In genomic region chr1:2188336-2188735, GRCh38 we compare ENCODE assay signal across 30 cellular contexts. TPM values are rescaled to one million over a fixed set of nuclear protein-coding genes. Genes with fewer than 3 reads are reported as not detected.
DNase-seq lines count a peak whose midpoint lies in the region; ATAC-seq, FAIRE-seq and TF ChIP-seq lines count a peak whose summit lies in the region.
"Had no signal": no experiment of that assay in that cellular context is flagged by ENCODE, and none has a peak within 500 bp of the region (broad histone marks: within the 10 kb centered on the region; RNA-seq: fewer than 3 reads in every experiment).

No MANE protein-coding gene starts in this region.

- H2BK15ac ChIP-seq in IMR-90 (ENCODE audit: low read depth, low read length), result no peak overlapping the region

- dilution Hi-C loops in IMR-90 (cut with HindIII; ENCODE audit: low sequenced_read_pairs, unreplicated experiment), result no loop called here

- 0 out of 2 replicates have a peak, but pooled peaks cover 2% of the 10 kb centered on the region for H3K9me1 ChIP-seq in IMR-90 (ENCODE audit: insufficient read depth, low read length)

- H3K36me3 Mint-ChIP-seq in activated naive CD4-positive, alpha-beta T cell treated with anti-CD3 and anti-CD28 coated beads for 36 hours (ENCODE audit: low read depth), result peaks cover 6% of the 10 kb centered on the region
- peaks cover 35% of the 10 kb centered on the region for H3K36me3 Mint-ChIP-seq in stimulated activated effector memory CD8-positive, alpha-beta T cell treated with anti-CD3 and anti-CD28 coated beads, Interleukin-12 subunit alpha, Interleukin-12 subunit beta, amount 100 ng/mL, for 72 hours

- H2BK5ac ChIP-seq in IMR-90 (ENCODE audit: low read depth, low read length, poor library complexity, severe bottlenecking), result no peak overlapping the region

- H3K79me1 ChIP-seq in IMR-90 (ENCODE audit: low read depth in 1 of 2, low read length in 2 of 2), result peaks cover 9 to 43% of the 10 kb centered on the region in 2 experiments

- H3K27ac ChIP-seq in IMR-90 (ENCODE audit: insufficient read depth, low read length) (no peak overlapping the region), kidney (ENCODE audit: low read depth in 2 of 2, low read length in 2 of 2) (no peak overlapping the region), upper lobe of right lung (no peak overlapping the region)
- H3K27ac ChIP-seq: neural progenitor cell, SJCRH30 had no signal

- TF ChIP-seq CTCF in IMR-90 (conservative IDR thresholded peaks at IDR 0.05; ENCODE audit: low read depth, low read length), result no peak
- no peak for TF ChIP-seq CTCF in kidney (IDR thresholded peaks at IDR 0.05; ENCODE audit: borderline replicate concordance, extremely low read depth, insufficient read depth)
- no peak for TF ChIP-seq CTCF in upper lobe of right lung (IDR thresholded peaks at IDR 0.05)

- no peak for TF ChIP-seq RAD21 in IMR-90 (IDR thresholded peaks at IDR 0.05; ENCODE audit: low read length)

- H3K27me3 Mint-ChIP-seq in activated naive CD4-positive, alpha-beta T cell treated with anti-CD3 and anti-CD28 coated beads for 36 hours (ENCODE audit: low read depth), result no peaks in the 10 kb centered on the region
- H3K27me3 Mint-ChIP-seq: progenitor cell of endocrine pancreas had no signal

- no peak overlapping the region for H3K56ac ChIP-seq in IMR-90 (ENCODE audit: extremely low read depth, insufficient read depth, low read length)

- H3K23ac ChIP-seq in IMR-90 (ENCODE audit: low read depth, low read length), result no peak overlapping the region

- H3K4ac ChIP-seq in IMR-90 (ENCODE audit: low read depth, low read length), result no peak overlapping the region

- H2AFZ ChIP-seq in IMR-90 (replicated peaks; ENCODE audit: low read length, poor library complexity), result peak overlapping the region; percentile 35
- H2AFZ ChIP-seq: neural progenitor cell had no signal

- in situ Hi-C loops in IMR-90 (cut with MboI; ENCODE audit: low sequenced_read_pairs), result loop anchor here (25.0 kb wide), 1 partner anchor 349 kb away; the partner anchor contains the start of genes HES5 and PANK4

- H2AK5ac ChIP-seq in IMR-90 (ENCODE audit: low read depth, low read length), result no peak overlapping the region

- 94% methylated on average over 5 of the region's 16 CpGs; no CpG with 5 or more reads in 1 of the 2 experiments for WGBS in IMR-90 (ENCODE audit: extremely low coverage in 2 of 2, insufficient read length in 1 of 2), 2 experiments

- H2BK120ac ChIP-seq in IMR-90 (ENCODE audit: low read depth, low read length), result no peak overlapping the region

- no peak overlapping the region for H3K4me3 ChIP-seq in IMR-90 (ENCODE audit: insufficient read depth, low read depth, low read length)
- no peak overlapping the region for H3K4me3 ChIP-seq in kidney (ENCODE audit: low read length in 2 of 2)
- H3K4me3 ChIP-seq in upper lobe of right lung, result no peak overlapping the region
- H3K4me3 ChIP-seq: neural progenitor cell, SJCRH30 had no signal

- no peak overlapping the region for H4K91ac ChIP-seq in IMR-90 (ENCODE audit: insufficient read depth, low read depth, low read length)

- intact Hi-C loops in activated naive CD4-positive, alpha-beta T cell treated with anti-CD3 and anti-CD28 coated beads for 36 hours (cut with micrococcal nuclease), result no loop called here
- intact Hi-C loops in IMR-90 (cut with micrococcal nuclease) (no loop called here), kidney (cut with DNase I) (no loop called here), upper lobe of right lung (cut with DNase I) (no loop called here)

- no peaks in the 10 kb centered on the region for H3K9me3 Mint-ChIP-seq in activated naive CD4-positive, alpha-beta T cell treated with anti-CD3 and anti-CD28 coated beads for 36 hours
- H3K9me3 Mint-ChIP-seq in stimulated activated effector memory CD8-positive, alpha-beta T cell treated with anti-CD3 and anti-CD28 coated beads, Interleukin-12 subunit alpha, Interleukin-12 subunit beta, amount 100 ng/mL, for 72 hours, result no peaks in the 10 kb centered on the region
- H3K9me3 Mint-ChIP-seq: neural progenitor cell had no signal

- H2BK20ac ChIP-seq in IMR-90 (ENCODE audit: low read depth, low read length), result no peak overlapping the region

- ATAC-seq in IMR-90 (ENCODE audit: low read depth) (no peak), GM21515 (IDR thresholded peaks at IDR 0.05; ENCODE audit: unreplicated experiment) (no peak), upper lobe of right lung (no peak)
- no peak for ATAC-seq in stimulated activated effector memory CD8-positive, alpha-beta T cell treated with anti-CD3 and anti-CD28 coated beads, Interleukin-12 subunit alpha, Interleukin-12 subunit beta, amount 100 ng/mL, for 72 hours

- TF ChIP-seq POLR2A in IMR-90 (IDR thresholded peaks at IDR 0.05; ENCODE audit: low read depth, low read length), result no peak

- FAIRE-seq in kidney (lab: Jason Lieb, UNC), result no peak
- FAIRE-seq: A204.1, colon, RCC 7860 had no signal

- DNase-seq in activated naive CD4-positive, alpha-beta T cell treated with anti-CD3 and anti-CD28 coated beads for 36 hours, result no peak
- no peak for DNase-seq in activated naive CD4-positive, alpha-beta T cell (lab: John Stamatoyannopoulos, UW)
- DNase-seq in IMR-90 (no peak), kidney (peak; percentile 81), upper lobe of right lung (no peak), DMS153 treated with DMSO at 0.1 percent for 48 hours (lab: John Stamatoyannopoulos, UW; ENCODE audit: unreplicated experiment) (no peak)
- DNase-seq in stimulated activated effector memory CD8-positive, alpha-beta T cell treated with anti-CD3 and anti-CD28 coated beads, Interleukin-12 subunit alpha, Interleukin-12 subunit beta, amount 100 ng/mL, for 72 hours (ENCODE audit: low spot score in 2 of 2), result no peak
- DNase-seq: activated effector memory CD4-positive, alpha-beta T cell treated with anti-CD3 and anti-CD28 coated beads, Interleukin-2, amount 50 U/mL, for 16 hours; activated T-cell treated with anti-CD3 and anti-CD28 coated beads for 4 hours; AML-193; amniotic stem cell; Calu3; effector memory CD4-positive, alpha-beta T cell; GM23248; Karpas-422; kidney glomerular epithelial cell; NCI-H1436; NCI-H2081 treated with DMSO at 0.1 percent for 48 hours; NCI-H345; SJCRH30; stimulated activated CD4-positive, alpha-beta T cell treated with anti-CD3 and anti-CD28 coated beads, Interleukin-12 subunit alpha, Interleukin-12 subunit beta, amount 100 ng/mL, for 4 hours; stimulated activated CD4-positive, alpha-beta T cell treated with anti-CD3 and anti-CD28 coated beads, Interleukin-4, amount 100 ng/mL, for 1 hour; T-helper 1 cell had no signal

- H3K4me1 Mint-ChIP-seq in activated naive CD4-positive, alpha-beta T cell treated with anti-CD3 and anti-CD28 coated beads for 36 hours (ENCODE audit: low read depth), result peaks cover 23% of the 10 kb centered on the region
- H3K4me1 Mint-ChIP-seq in stimulated activated effector memory CD8-positive, alpha-beta T cell treated with anti-CD3 and anti-CD28 coated beads, Interleukin-12 subunit alpha, Interleukin-12 subunit beta, amount 100 ng/mL, for 72 hours, result peaks cover 21% of the 10 kb centered on the region

- POLR2A ChIA-PET in IMR-90 (lab: Charles Lee; ENCODE audit: unreplicated experiment), result no interaction called here

- H3K27me3 ChIP-seq in IMR-90 (ENCODE audit: control insufficient read depth, insufficient read depth, low read length), result no peaks in the 10 kb centered on the region
- H3K27me3 ChIP-seq in upper lobe of right lung, result no peaks in the 10 kb centered on the region
- H3K27me3 ChIP-seq: neural progenitor cell, SJCRH30, suprapubic skin had no signal

- H3K9me3 ChIP-seq in IMR-90 (ENCODE audit: control insufficient read depth, insufficient read depth, low read length) (no peaks in the 10 kb centered on the region), kidney (ENCODE audit: control insufficient read depth in 1 of 2, low read length in 2 of 2) (no peaks in the 10 kb centered on the region), upper lobe of right lung (no peaks in the 10 kb centered on the region)
- H3K9me3 ChIP-seq: SJCRH30, suprapubic skin had no signal

- H3K36me3 ChIP-seq in IMR-90 (ENCODE audit: control insufficient read depth, insufficient read depth, low read length) (peaks cover 9% of the 10 kb centered on the region; the same call in 1 of the 2 replicates), kidney (ENCODE audit: control insufficient read depth in 1 of 2, insufficient read depth in 2 of 2, low read length in 2 of 2) (peaks cover 2 to 8% of the 10 kb centered on the region in 2 donors), upper lobe of right lung (peaks cover 20% of the 10 kb centered on the region)
- H3K36me3 ChIP-seq: neural progenitor cell, SJCRH30 had no signal

- no peak overlapping the region for H4K5ac ChIP-seq in IMR-90 (ENCODE audit: low read depth, low read length)

- no peak overlapping the region for H3K18ac ChIP-seq in IMR-90 (ENCODE audit: low read depth, low read length)

- H3K9ac ChIP-seq in IMR-90 (ENCODE audit: low read depth, low read length), result no peak overlapping the region
- H3K9ac ChIP-seq in kidney (ENCODE audit: low read length in 2 of 2), result no peak overlapping the region
- H3K9ac ChIP-seq: neural progenitor cell had no signal

- H3K4me1 ChIP-seq in IMR-90 (ENCODE audit: control insufficient read depth, insufficient read depth, low read length) (peaks cover 27% of the 10 kb centered on the region), kidney (ENCODE audit: control insufficient read depth in 1 of 2, insufficient read depth in 1 of 2, low read depth in 1 of 2, low read length in 2 of 2) (peaks cover 0 to 19% of the 10 kb centered on the region in 2 donors), upper lobe of right lung (peaks cover 36% of the 10 kb centered on the region)
- H3K4me1 ChIP-seq: SJCRH30 had no signal

- no peak overlapping the region for H3K27ac Mint-ChIP-seq in activated naive CD4-positive, alpha-beta T cell treated with anti-CD3 and anti-CD28 coated beads for 36 hours
- H3K27ac Mint-ChIP-seq in stimulated activated effector memory CD8-positive, alpha-beta T cell treated with anti-CD3 and anti-CD28 coated beads, Interleukin-12 subunit alpha, Interleukin-12 subunit beta, amount 100 ng/mL, for 72 hours, result peak overlapping the region; percentile 20

- H3K14ac ChIP-seq in IMR-90 (replicated peaks; ENCODE audit: low read depth, low read length), result no peak overlapping the region

- no TSS peak for BruUV-seq in IMR-90 (replicated peaks; lab: Mats Ljungman, UMichigan)

- 0 out of 2 replicates have a peak, but pooled peaks cover 12% of the 10 kb centered on the region for H4K20me1 ChIP-seq in IMR-90 (ENCODE audit: insufficient read depth, low read length)

- H2AK9ac ChIP-seq in IMR-90 (replicated peaks; ENCODE audit: low read depth, low read length, poor library complexity), result peak overlapping the region; percentile 47

- H3K4me2 ChIP-seq in IMR-90 (ENCODE audit: low read depth, low read length), result no peak overlapping the region
- H3K4me2 ChIP-seq: neural progenitor cell had no signal

- H3K4me3 Mint-ChIP-seq in activated naive CD4-positive, alpha-beta T cell treated with anti-CD3 and anti-CD28 coated beads for 36 hours, result peak overlapping the region; percentile 39
- peak overlapping the region; percentile 75 for H3K4me3 Mint-ChIP-seq in stimulated activated effector memory CD8-positive, alpha-beta T cell treated with anti-CD3 and anti-CD28 coated beads, Interleukin-12 subunit alpha, Interleukin-12 subunit beta, amount 100 ng/mL, for 72 hours
- H3K4me3 Mint-ChIP-seq: neural progenitor cell had no signal

- CTCF ChIA-PET in activated naive CD4-positive, alpha-beta T cell treated with anti-CD3 and anti-CD28 coated beads for 36 hours (lab: Charles Lee), result interaction anchor here (2.2 kb wide), 1 partner anchor 14 kb away, joined by 11 read pairs; no protein-coding TSS in a partner anchor
- CTCF ChIA-PET in IMR-90 (lab: Yijun Ruan, JAX), result interaction anchor here (1.5 kb wide), 1 partner anchor 49 kb away, joined by 3 read pairs; no protein-coding TSS in a partner anchor

- H4K8ac ChIP-seq in IMR-90 (ENCODE audit: low read depth in 2 of 2, low read length in 2 of 2), result no peak overlapping the region

RNA-seq across cellular contexts. Expression of gene FAAP20, which starts 6.2 kb away (rescaled TPM):
- 10 to 100 TPM; 48.2 to 54.4 TPM for total RNA-seq in activated naive CD4-positive, alpha-beta T cell treated with anti-CD3 and anti-CD28 coated beads for 36 hours
- total RNA-seq in IMR-90 (2012; rRNA removed) (6.5 and 7.5 TPM in 2 replicates), kidney (69.0 TPM), upper lobe of right lung (55.3 TPM)
- polyA plus RNA-seq in IMR-90 (2012; rRNA removed) (31.5 and 36.8 TPM in 2 replicates), kidney (ENCODE audit: insufficient read depth, low read depth, low replicate concordance) (109 TPM)
- polyA plus RNA-seq in IMR-90 (2012; cell fraction: cytosol; rRNA removed), result 58.8 and 75.0 TPM in 2 replicates
- polyA plus RNA-seq in IMR-90 (2012; cell fraction: nucleus; rRNA removed; ENCODE audit: low replicate concordance), result 59.9 and 123 TPM in 2 replicates

RNA-seq across cellular contexts. Expression of gene SKI, which starts 39.8 kb away (rescaled TPM):
- 10 to 100 TPM; 25.5 to 26.3 TPM for total RNA-seq in activated naive CD4-positive, alpha-beta T cell treated with anti-CD3 and anti-CD28 coated beads for 36 hours
- total RNA-seq in IMR-90 (2012; rRNA removed) (2.3 and 3.9 TPM in 2 replicates), kidney (78.6 TPM), upper lobe of right lung (89.6 TPM)
- polyA plus RNA-seq in IMR-90 (2012; rRNA removed) (20.1 and 20.8 TPM in 2 replicates), kidney (ENCODE audit: insufficient read depth, low read depth, low replicate concordance) (9.2 TPM)
- polyA plus RNA-seq in IMR-90 (2012; cell fraction: cytosol; rRNA removed), result 13.7 and 20.7 TPM in 2 replicates
- 42.1 and 52.9 TPM in 2 replicates for polyA plus RNA-seq in IMR-90 (2012; cell fraction: nucleus; rRNA removed; ENCODE audit: low replicate concordance)
